In genomic region chr1:205488074-205488723, GRCh38 we compare ENCODE assay signal across 1 cellular context.
TF ChIP-seq lines count a peak whose summit lies in the region.

No MANE protein-coding gene starts in this region.

TF ChIP-seq in HepG2, 621 proteins besides CTCF, POLR2A, EP300 and RAD21 (continued from another document):
- TF ChIP-seq E2F2 (CRISPR knock-in tag; IDR thresholded peaks at IDR 0.05; ENCODE audit: borderline replicate concordance) (no peak), CENPBD1 (CRISPR knock-in tag; IDR thresholded peaks at IDR 0.05; ENCODE audit: borderline replicate concordance, low read depth) (no peak), POGZ (CRISPR knock-in tag; IDR thresholded peaks at IDR 0.05) (no peak), MEIS1 (CRISPR knock-in tag; IDR thresholded peaks at IDR 0.05; ENCODE audit: borderline replicate concordance) (no peak), TRIM22 (IDR thresholded peaks at IDR 0.05) (no peak), PPARG (CRISPR knock-in tag; conservative IDR thresholded peaks at IDR 0.05) (0 out of 2 replicates have a peak, but pooled peaks have one; percentile 44), ELF3 (CRISPR knock-in tag; IDR thresholded peaks at IDR 0.05) (peak; percentile 40; the same call in 1 of the 2 replicates), PATZ1 (CRISPR knock-in tag; IDR thresholded peaks at IDR 0.05) (peak; percentile 47), ZFP90 (CRISPR knock-in tag; IDR thresholded peaks at IDR 0.05; ENCODE audit: borderline replicate concordance) (0 out of 2 replicates have a peak, but pooled peaks have one; percentile 46), GLI4 (CRISPR knock-in tag; IDR thresholded peaks at IDR 0.05; ENCODE audit: borderline replicate concordance) (no peak), REPIN1 (CRISPR knock-in tag; IDR thresholded peaks at IDR 0.05; ENCODE audit: borderline replicate concordance, low read depth) (no peak), ZNF552 (CRISPR knock-in tag; IDR thresholded peaks at IDR 0.05; ENCODE audit: borderline replicate concordance) (no peak), TARDBP (CRISPR knock-in tag; IDR thresholded peaks at IDR 0.05) (0 out of 2 replicates have a peak, but pooled peaks have one; percentile 25), SAP130 (CRISPR knock-in tag; IDR thresholded peaks at IDR 0.05; ENCODE audit: low read depth) (0 out of 2 replicates have a peak, but pooled peaks have one; percentile 49), IRF1 (CRISPR knock-in tag; IDR thresholded peaks at IDR 0.05; ENCODE audit: low read depth) (no peak), SMAD3 (CRISPR knock-in tag; IDR thresholded peaks at IDR 0.05) (0 out of 2 replicates have a peak, but pooled peaks have one; percentile 28), REST (IDR thresholded peaks at IDR 0.05; ENCODE audit: borderline replicate concordance in 1 of 2, low read depth in 1 of 2, low read length in 2 of 2) (peak; percentile 53 to 92), STAG1 (CRISPR knock-in tag; IDR thresholded peaks at IDR 0.05) (peak; percentile 93), AKAP8 (CRISPR knock-in tag; IDR thresholded peaks at IDR 0.05) (no peak), PLRG1 (conservative IDR thresholded peaks at IDR 0.05) (no peak), ATF4 (CRISPR knock-in tag; IDR thresholded peaks at IDR 0.05) (peak in 1 of 2 experiments; percentile 43; a peak in 1 of 4 replicates), LCORL (IDR thresholded peaks at IDR 0.05) (no peak), LCORL (CRISPR knock-in tag; IDR thresholded peaks at IDR 0.05) (0 out of 2 replicates have a peak, but pooled peaks have one; percentile 16), WIZ (CRISPR knock-in tag; IDR thresholded peaks at IDR 0.05) (peak; percentile 31; the same call in 1 of the 2 replicates), HNF1B (CRISPR knock-in tag; IDR thresholded peaks at IDR 0.05) (no peak)
